2 cellular contexts compared by ENCODE assay signal in genomic region chr20:12815369-12815768, GRCh38.
TF ChIP-seq lines count a peak whose summit lies in the region.

No MANE protein-coding gene starts in this region.

TF ChIP-seq in H1, 55 proteins besides CTCF, POLR2A, EP300 and RAD21 (continued from another document):
- no peak for TF ChIP-seq ATF2 (IDR thresholded peaks at IDR 0.05; ENCODE audit: low read length)
- TF ChIP-seq JUN (IDR thresholded peaks at IDR 0.05; ENCODE audit: low read depth, low read length) = no peak
- TF ChIP-seq BCL11A (IDR thresholded peaks at IDR 0.05; ENCODE audit: low read depth in 2 of 2, low read length in 2 of 2) = no peak
- TF ChIP-seq KDM4A (IDR thresholded peaks at IDR 0.05; ENCODE audit: low read depth, low read length, severe bottlenecking) = no peak
- TF ChIP-seq TEAD4 (IDR thresholded peaks at IDR 0.05; ENCODE audit: low read depth, low read length) = no peak
- TF ChIP-seq CBX5 (IDR thresholded peaks at IDR 0.05; ENCODE audit: low read depth, low read length) = no peak
- no peak for TF ChIP-seq PHF8 (conservative IDR thresholded peaks at IDR 0.05; ENCODE audit: low read depth, low read length)
- no peak for TF ChIP-seq EZH2 (IDR thresholded peaks at IDR 0.05; ENCODE audit: low read depth, low read length, severe bottlenecking)
- no peak for TF ChIP-seq RBBP5 (IDR thresholded peaks at IDR 0.05; ENCODE audit: borderline replicate concordance, low read depth, low read length)

TF ChIP-seq in neural cell, 6 proteins besides CTCF, POLR2A, EP300 and RAD21:
- TF ChIP-seq, protein P1, sequence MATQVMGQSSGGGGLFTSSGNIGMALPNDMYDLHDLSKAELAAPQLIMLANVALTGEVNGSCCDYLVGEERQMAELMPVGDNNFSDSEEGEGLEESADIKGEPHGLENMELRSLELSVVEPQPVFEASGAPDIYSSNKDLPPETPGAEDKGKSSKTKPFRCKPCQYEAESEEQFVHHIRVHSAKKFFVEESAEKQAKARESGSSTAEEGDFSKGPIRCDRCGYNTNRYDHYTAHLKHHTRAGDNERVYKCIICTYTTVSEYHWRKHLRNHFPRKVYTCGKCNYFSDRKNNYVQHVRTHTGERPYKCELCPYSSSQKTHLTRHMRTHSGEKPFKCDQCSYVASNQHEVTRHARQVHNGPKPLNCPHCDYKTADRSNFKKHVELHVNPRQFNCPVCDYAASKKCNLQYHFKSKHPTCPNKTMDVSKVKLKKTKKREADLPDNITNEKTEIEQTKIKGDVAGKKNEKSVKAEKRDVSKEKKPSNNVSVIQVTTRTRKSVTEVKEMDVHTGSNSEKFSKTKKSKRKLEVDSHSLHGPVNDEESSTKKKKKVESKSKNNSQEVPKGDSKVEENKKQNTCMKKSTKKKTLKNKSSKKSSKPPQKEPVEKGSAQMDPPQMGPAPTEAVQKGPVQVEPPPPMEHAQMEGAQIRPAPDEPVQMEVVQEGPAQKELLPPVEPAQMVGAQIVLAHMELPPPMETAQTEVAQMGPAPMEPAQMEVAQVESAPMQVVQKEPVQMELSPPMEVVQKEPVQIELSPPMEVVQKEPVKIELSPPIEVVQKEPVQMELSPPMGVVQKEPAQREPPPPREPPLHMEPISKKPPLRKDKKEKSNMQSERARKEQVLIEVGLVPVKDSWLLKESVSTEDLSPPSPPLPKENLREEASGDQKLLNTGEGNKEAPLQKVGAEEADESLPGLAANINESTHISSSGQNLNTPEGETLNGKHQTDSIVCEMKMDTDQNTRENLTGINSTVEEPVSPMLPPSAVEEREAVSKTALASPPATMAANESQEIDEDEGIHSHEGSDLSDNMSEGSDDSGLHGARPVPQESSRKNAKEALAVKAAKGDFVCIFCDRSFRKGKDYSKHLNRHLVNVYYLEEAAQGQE (IDR thresholded peaks at IDR 0.05; ENCODE audit: borderline replicate concordance) = no peak
- TF ChIP-seq SMC3 (conservative IDR thresholded peaks at IDR 0.05; ENCODE audit: poor library complexity) (no peak), EZH2 (IDR thresholded peaks at IDR 0.05; ENCODE audit: borderline replicate concordance, insufficient read depth, low read length, poor library complexity, severe bottlenecking) (no peak), POLR2AphosphoS5 (IDR thresholded peaks at IDR 0.05) (no peak), TAF1 (IDR thresholded peaks at IDR 0.05; ENCODE audit: low read depth) (no peak), MXI1 (conservative IDR thresholded peaks at IDR 0.05; ENCODE audit: poor library complexity, severe bottlenecking) (no peak)
TF ChIP-seq in neural cell: peak in this region for 0.
